30 cellular contexts compared by ENCODE assay signal in the genomic region with DNA sequence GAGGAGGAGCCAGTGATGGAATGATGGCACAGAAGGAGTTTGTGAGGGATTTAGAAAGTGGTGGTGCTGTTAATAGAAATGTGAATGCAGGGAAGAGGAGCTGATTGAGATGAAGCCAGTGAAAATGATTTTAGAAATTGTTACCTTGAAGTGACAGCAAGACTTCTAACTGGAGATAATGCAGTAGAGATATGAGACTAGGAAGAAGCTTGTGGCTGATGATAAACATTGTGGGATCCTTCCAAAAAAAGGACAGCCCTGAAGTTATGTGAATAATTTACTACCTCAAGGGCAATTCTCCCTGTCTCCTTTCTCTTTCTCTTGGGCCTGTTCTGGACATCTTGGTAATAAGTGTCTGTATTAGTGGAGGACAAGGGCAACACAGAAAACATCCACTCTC.
"Had no signal": no experiment of that assay in that cellular context is flagged by ENCODE, and none has a peak within 500 bp of the region (broad histone marks: within the 10 kb centered on the region; RNA-seq: fewer than 3 reads in every experiment).

No MANE protein-coding gene starts in this region.

- H3K4me1 Mint-ChIP-seq: activated CD4-positive, alpha-beta T cell treated with anti-CD3 and anti-CD28 coated beads for 36 hours; activated CD4-positive, alpha-beta T cell treated with anti-CD3 and anti-CD28 coated beads, Interleukin-2, amount 10 ng/mL, durations not matched to agents 24 days and 14 days; activated naive CD4-positive, alpha-beta T cell treated with anti-CD3 and anti-CD28 coated beads, Interleukin-2, amount 50 U/mL, for 24 hours; activated naive CD8-positive, alpha-beta T cell treated with anti-CD3 and anti-CD28 coated beads for 36 hours; activated naive CD8-positive, alpha-beta T cell treated with anti-CD3 and anti-CD28 coated beads, Interleukin-2, amount 50 U/mL, for 24 hours had no signal

- H3K4me3 Mint-ChIP-seq: activated CD4-positive, alpha-beta T cell treated with anti-CD3 and anti-CD28 coated beads for 36 hours; activated CD4-positive, alpha-beta T cell treated with anti-CD3 and anti-CD28 coated beads, Interleukin-2, amount 10 ng/mL, durations not matched to agents 24 days and 14 days; activated CD8-positive, alpha-beta T cell treated with anti-CD3 and anti-CD28 coated beads for 36 hours; activated naive CD4-positive, alpha-beta T cell treated with anti-CD3 and anti-CD28 coated beads for 36 hours; activated naive CD4-positive, alpha-beta T cell treated with anti-CD3 and anti-CD28 coated beads, Interleukin-2, amount 50 U/mL, for 24 hours; activated naive CD8-positive, alpha-beta T cell treated with anti-CD3 and anti-CD28 coated beads for 36 hours; activated naive CD8-positive, alpha-beta T cell treated with anti-CD3 and anti-CD28 coated beads, Interleukin-2, amount 50 U/mL, for 24 hours; activated T-helper 1 cell treated with anti-CD3 and anti-CD28 coated beads, Interleukin-12 subunit alpha, Interleukin-12 subunit beta, Interleukin-2, Interleukin-4 antibody, amounts not matched to agents 30 ng/mL and 10 ng/mL and 1 ng/mL, durations not matched to agents 14 hours and 24 hours and 36 hours; brain; effector memory CD8-positive, alpha-beta T cell had no signal

- H3K27ac ChIP-seq: adrenal gland, breast epithelium, cardiac muscle cell, colonic mucosa, epithelial cell of prostate, esophagus squamous epithelium, gastroesophageal sphincter, heart right ventricle had no signal

- DNase-seq: activated CD4-positive, alpha-beta T cell treated with anti-CD3 and anti-CD28 coated beads for 36 hours; activated CD4-positive, alpha-beta T cell treated with anti-CD3 and anti-CD28 coated beads, Interleukin-2, amount 10 ng/mL, durations not matched to agents 24 days and 14 days; activated CD4-positive, CD25-positive, alpha-beta regulatory T cell; activated CD4-positive, CD25-positive, alpha-beta regulatory T cell treated with anti-CD3 and anti-CD28 coated beads, Interleukin-2, amount 50 U/mL, for 72 hours; activated CD8-positive, alpha-beta memory T cell treated with anti-CD3 and anti-CD28 coated beads for 24 hours; activated CD8-positive, alpha-beta T cell treated with anti-CD3 and anti-CD28 coated beads for 36 hours; activated effector memory CD4-positive, alpha-beta T cell treated with anti-CD3 and anti-CD28 coated beads, Interleukin-2, amount 50 U/mL, for 16 hours; activated naive CD4-positive, alpha-beta T cell treated with anti-CD3 and anti-CD28 coated beads for 36 hours; activated naive CD8-positive, alpha-beta T cell treated with anti-CD3 and anti-CD28 coated beads for 36 hours; activated naive CD8-positive, alpha-beta T cell treated with anti-CD3 and anti-CD28 coated beads, Interleukin-2, amount 50 U/mL, for 24 hours; activated T-cell treated with anti-CD3 and anti-CD28 coated beads, Interleukin-2, amount 50 U/mL, for 48 hours; adrenal gland; amygdala; aorta; central memory CD4-positive, alpha-beta T cell; cerebellar nuclear complex; colonic mucosa; effector memory CD8-positive, alpha-beta T cell; esophagus squamous epithelium; foreskin melanocyte; heart right ventricle; T-helper 2 cell had no signal

- H3K9me3 ChIP-seq: adrenal gland, breast epithelium, colonic mucosa, esophagus squamous epithelium, gastroesophageal sphincter, heart right ventricle had no signal

- H3K4me1 ChIP-seq: adrenal gland, breast epithelium, colonic mucosa, esophagus squamous epithelium, gastroesophageal sphincter had no signal

- H3K36me3 Mint-ChIP-seq: activated naive CD4-positive, alpha-beta T cell treated with anti-CD3 and anti-CD28 coated beads, Interleukin-2, amount 50 U/mL, for 24 hours; activated naive CD8-positive, alpha-beta T cell treated with anti-CD3 and anti-CD28 coated beads for 36 hours; brain had no signal

- H3K27me3 ChIP-seq: breast epithelium, cardiac muscle cell, colonic mucosa, esophagus squamous epithelium, gastroesophageal sphincter, heart right ventricle had no signal

- H3K9me3 Mint-ChIP-seq: activated CD8-positive, alpha-beta T cell treated with anti-CD3 and anti-CD28 coated beads for 36 hours; activated naive CD4-positive, alpha-beta T cell treated with anti-CD3 and anti-CD28 coated beads, Interleukin-2, amount 50 U/mL, for 24 hours; activated naive CD8-positive, alpha-beta T cell treated with anti-CD3 and anti-CD28 coated beads for 36 hours; activated naive CD8-positive, alpha-beta T cell treated with anti-CD3 and anti-CD28 coated beads, Interleukin-2, amount 50 U/mL, for 24 hours; activated T-helper 1 cell treated with anti-CD3 and anti-CD28 coated beads, Interleukin-12 subunit alpha, Interleukin-12 subunit beta, Interleukin-2, Interleukin-4 antibody, amounts not matched to agents 30 ng/mL and 10 ng/mL and 1 ng/mL, durations not matched to agents 14 hours and 24 hours and 36 hours; activated T-helper 2 cell treated with anti-CD3 and anti-CD28 coated beads, Interferon-gamma antibody, Interleukin-2, Interleukin-4, amounts not matched to agents 10 μg/mL and 5 μg/mL and 100 μg/mL, durations not matched to agents 14 hours and 24 hours and 36 hours; effector memory CD8-positive, alpha-beta T cell had no signal

- H3K27ac Mint-ChIP-seq: activated CD4-positive, alpha-beta T cell treated with anti-CD3 and anti-CD28 coated beads for 36 hours; activated CD4-positive, alpha-beta T cell treated with anti-CD3 and anti-CD28 coated beads, Interleukin-2, amount 10 ng/mL, durations not matched to agents 24 days and 14 days; activated CD8-positive, alpha-beta T cell treated with anti-CD3 and anti-CD28 coated beads for 36 hours; activated naive CD4-positive, alpha-beta T cell treated with anti-CD3 and anti-CD28 coated beads for 36 hours; activated naive CD4-positive, alpha-beta T cell treated with anti-CD3 and anti-CD28 coated beads, Interleukin-2, amount 50 U/mL, for 24 hours; activated naive CD8-positive, alpha-beta T cell treated with anti-CD3 and anti-CD28 coated beads for 36 hours; activated naive CD8-positive, alpha-beta T cell treated with anti-CD3 and anti-CD28 coated beads, Interleukin-2, amount 50 U/mL, for 24 hours; activated T-helper 1 cell treated with anti-CD3 and anti-CD28 coated beads, Interleukin-12 subunit alpha, Interleukin-12 subunit beta, Interleukin-2, Interleukin-4 antibody, amounts not matched to agents 30 ng/mL and 10 ng/mL and 1 ng/mL, durations not matched to agents 14 hours and 24 hours and 36 hours; activated T-helper 2 cell treated with anti-CD3 and anti-CD28 coated beads, Interferon-gamma antibody, Interleukin-2, Interleukin-4, amounts not matched to agents 10 μg/mL and 5 μg/mL and 100 μg/mL, durations not matched to agents 14 hours and 24 hours and 36 hours; brain; effector memory CD8-positive, alpha-beta T cell had no signal

- ATAC-seq: activated CD4-positive, alpha-beta T cell treated with anti-CD3 and anti-CD28 coated beads for 36 hours; activated CD8-positive, alpha-beta T cell treated with anti-CD3 and anti-CD28 coated beads for 36 hours; activated naive CD8-positive, alpha-beta T cell treated with anti-CD3 and anti-CD28 coated beads, Interleukin-2, amount 50 U/mL, for 24 hours; effector memory CD8-positive, alpha-beta T cell; gastroesophageal sphincter; heart right ventricle had no signal

- H3K27me3 Mint-ChIP-seq: activated CD4-positive, alpha-beta T cell treated with anti-CD3 and anti-CD28 coated beads, Interleukin-2, amount 10 ng/mL, durations not matched to agents 24 days and 14 days had no signal

- H3K36me3 ChIP-seq: adrenal gland, breast epithelium, cardiac muscle cell, colonic mucosa, esophagus squamous epithelium, gastroesophageal sphincter, heart right ventricle had no signal

- H3K4me3 ChIP-seq: adrenal gland, breast epithelium, cardiac muscle cell, colonic mucosa, esophagus squamous epithelium, gastroesophageal sphincter, heart right ventricle had no signal
